ENCODE assay signal across 14 cellular contexts in genomic region chr2:201769664-201770373, GRCh38. TPM values are rescaled to one million over a fixed set of nuclear protein-coding genes. Genes with fewer than 3 reads are reported as not detected.
"Had no signal": no experiment of that assay in that cellular context is flagged by ENCODE, and none has a peak within 500 bp of the region (broad histone marks: within the 10 kb centered on the region; RNA-seq: fewer than 3 reads in every experiment).

No MANE protein-coding gene starts in this region.

- DNase-seq: activated CD4-positive, alpha-beta T cell treated with anti-CD3 and anti-CD28 coated beads, Interleukin-2, amount 50 U/mL, for 48 hours; activated effector memory CD4-positive, alpha-beta T cell treated with Interleukin-2 at 50 U/mL for 16 hours; activated naive CD4-positive, alpha-beta T cell treated with anti-CD3 and anti-CD28 coated beads, Interleukin-2, amount 50 U/mL, for 16 hours; activated T-cell treated with anti-CD3 and anti-CD28 coated beads, Interleukin-2, amount 50 U/mL, for 1 hour; endodermal cell; erythroblast; lower lobe of right lung; midbrain; naive B cell; ovary; stimulated activated CD4-positive, alpha-beta T cell treated with anti-CD3 and anti-CD28 coated beads, Interleukin-12 subunit alpha, Interleukin-12 subunit beta, amount 100 ng/mL, for 4 hours; stimulated activated CD4-positive, alpha-beta T cell treated with anti-CD3 and anti-CD28 coated beads, Interleukin-2, amount 100 ng/mL, for 24 hours; T-cell had no signal

RNA-seq across cellular contexts. Expression of gene CDK15, which starts 36.5 kb away (rescaled TPM):
- total RNA-seq: cardiac muscle cell, T-cell had no signal
